In genomic region chr10:35426657-35427056, GRCh38 we compare ENCODE assay signal across 10 cellular contexts.
"Had no signal": no experiment of that assay in that cellular context is flagged by ENCODE, and none has a peak within 500 bp of the region (broad histone marks: within the 10 kb centered on the region; RNA-seq: fewer than 3 reads in every experiment).

No MANE protein-coding gene starts in this region.

- H3K27ac ChIP-seq: brain microvascular endothelial cell, esophagus squamous epithelium, foreskin keratinocyte, tibial artery had no signal

- DNase-seq: activated naive CD4-positive, alpha-beta T cell treated with anti-CD3 and anti-CD28 coated beads, Interleukin-2, amount 50 U/mL, for 16 hours; adrenal gland; brain microvascular endothelial cell; esophagus squamous epithelium; foreskin keratinocyte; stimulated activated CD4-positive, alpha-beta T cell treated with anti-CD3 and anti-CD28 coated beads, Interleukin-4, amount 100 ng/mL, for 1 hour; stimulated activated CD8-positive, alpha-beta memory T cell treated with anti-CD3 and anti-CD28 coated beads, Interleukin-4, amount 100 ng/mL, for 48 hours; stimulated activated naive CD8-positive, alpha-beta T cell treated with anti-CD3 and anti-CD28 coated beads, Interleukin-15, amount 100 ng/mL, for 72 hours; tibial artery had no signal

- H3K36me3 ChIP-seq: adrenal gland, brain microvascular endothelial cell, esophagus squamous epithelium, tibial artery had no signal

- H3K27me3 ChIP-seq: adrenal gland, brain microvascular endothelial cell, esophagus squamous epithelium, foreskin keratinocyte, tibial artery had no signal

- H3K4me3 ChIP-seq: adrenal gland, esophagus squamous epithelium, tibial artery had no signal

- H3K9me3 ChIP-seq: adrenal gland, esophagus squamous epithelium, tibial artery had no signal

- ATAC-seq: activated CD4-positive, CD25-positive, alpha-beta regulatory T cell treated with anti-CD3 and anti-CD28 coated beads, Interleukin-2, amount 50 U/mL, for 24 hours; foreskin keratinocyte; stimulated activated naive CD8-positive, alpha-beta T cell treated with anti-CD3 and anti-CD28 coated beads, Interleukin-15, amount 100 ng/mL, for 72 hours had no signal
